ENCODE assay signal across 9 cellular contexts in the genomic region with DNA sequence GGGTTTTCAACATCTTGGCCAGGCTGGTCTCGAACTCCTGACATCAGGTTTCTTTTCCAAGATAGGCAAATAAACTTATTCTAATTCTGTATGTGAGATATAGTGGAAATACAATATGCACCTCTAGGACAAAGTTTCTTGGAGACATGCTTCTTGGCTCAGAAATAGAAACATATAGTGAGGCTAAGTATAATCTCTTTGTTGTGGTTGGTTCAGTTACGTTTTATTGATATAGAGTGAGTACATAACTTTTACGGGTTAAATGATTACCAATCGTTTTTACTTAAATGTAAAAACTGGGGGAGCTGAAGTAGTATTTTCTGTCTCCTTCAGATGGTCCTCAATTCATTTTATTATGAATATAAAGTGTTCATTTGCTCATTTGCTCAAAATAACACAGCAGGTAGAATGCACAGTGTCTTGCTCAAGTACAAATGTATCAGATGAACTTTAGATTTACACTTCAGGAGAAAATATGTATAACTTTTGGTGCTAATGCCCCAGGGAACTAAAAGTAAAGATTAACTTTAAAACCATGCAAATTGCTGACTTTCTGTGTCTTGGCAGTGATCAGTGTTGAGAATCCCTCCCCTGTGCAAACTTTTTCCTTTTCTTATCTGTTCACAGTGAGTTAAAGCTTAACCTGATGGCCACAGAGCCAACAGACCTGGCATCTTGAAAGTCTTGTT.
DNase-seq lines count a peak whose midpoint lies in the region; ATAC-seq lines count a peak whose summit lies in the region.
"Had no signal": no experiment of that assay in that cellular context is flagged by ENCODE, and none has a peak within 500 bp of the region (broad histone marks: within the 10 kb centered on the region; RNA-seq: fewer than 3 reads in every experiment).

No MANE protein-coding gene starts in this region.

- H3K4me3 Mint-ChIP-seq in natural killer cell treated with Interleukin-12 subunit alpha and Interleukin-12 subunit beta and Interleukin-15 and Interleukin-18, amount 100 ng/mL, for 72 hours, result no peak overlapping the region

- no peak overlapping the region for H3K27ac Mint-ChIP-seq in natural killer cell treated with Interleukin-12 subunit alpha and Interleukin-12 subunit beta and Interleukin-15 and Interleukin-18, amount 100 ng/mL, for 72 hours

- DNase-seq in OCI-M1 (lab: John Stamatoyannopoulos, UW), result peak; percentile 57
- DNase-seq in cortex of kidney (lab: John Stamatoyannopoulos, UW), result no peak
- no peak for DNase-seq in stimulated activated CD4-positive, alpha-beta T cell treated with anti-CD3 and anti-CD28 coated beads, Interleukin-15, amount 100 ng/mL, for 24 hours
- no peak for DNase-seq in natural killer cell treated with Interleukin-12 subunit alpha and Interleukin-12 subunit beta and Interleukin-15 and Interleukin-18, amount 100 ng/mL, for 72 hours (ENCODE audit: low spot score)
- no peak for DNase-seq in iPS-NIHi7 (ENCODE audit: extremely low spot score)
- DNase-seq: NCI-H1048 had no signal

- H3K4me3 ChIP-seq in GM08714 (ENCODE audit: low read length), result peak overlapping the region; percentile 85
- H3K4me3 ChIP-seq in mesodermal cell (ENCODE audit: extremely low read depth, insufficient read depth, low read length, poor library complexity, severe bottlenecking), result no peak overlapping the region

- ATAC-seq in GM21737 (IDR thresholded peaks at IDR 0.05; ENCODE audit: unreplicated experiment), result peak; percentile 64
- no peak for ATAC-seq in natural killer cell treated with Interleukin-12 subunit alpha and Interleukin-12 subunit beta and Interleukin-15 and Interleukin-18, amount 100 ng/mL, for 72 hours

- peaks cover 45 to 60% of the 10 kb centered on the region in 2 donors for H3K4me1 Mint-ChIP-seq in natural killer cell treated with Interleukin-12 subunit alpha and Interleukin-12 subunit beta and Interleukin-15 and Interleukin-18, amount 100 ng/mL, for 72 hours (ENCODE audit: low read depth in 2 of 2)

- no peaks in the 10 kb centered on the region for H3K9me3 Mint-ChIP-seq in natural killer cell treated with Interleukin-12 subunit alpha and Interleukin-12 subunit beta and Interleukin-15 and Interleukin-18, amount 100 ng/mL, for 72 hours

- H3K36me3 Mint-ChIP-seq in natural killer cell treated with Interleukin-12 subunit alpha and Interleukin-12 subunit beta and Interleukin-15 and Interleukin-18, amount 100 ng/mL, for 72 hours, result no peaks in the 10 kb centered on the region

- peak overlapping the region; percentile 92 for H3K27ac ChIP-seq in mesodermal cell (ENCODE audit: low read depth, low read length, severe bottlenecking)

- no peaks in the 10 kb centered on the region for H3K27me3 Mint-ChIP-seq in natural killer cell treated with Interleukin-12 subunit alpha and Interleukin-12 subunit beta and Interleukin-15 and Interleukin-18, amount 100 ng/mL, for 72 hours

- H3K9me3 ChIP-seq in mesodermal cell (ENCODE audit: control insufficient read depth, low read length), result no peaks in the 10 kb centered on the region

- H3K36me3 ChIP-seq in mesodermal cell (ENCODE audit: control insufficient read depth, insufficient read depth, low read length), result no peaks in the 10 kb centered on the region

- H3K4me1 ChIP-seq in mesodermal cell (ENCODE audit: control insufficient read depth, insufficient read depth, low read length, poor library complexity, severe bottlenecking), result peaks cover 56% of the 10 kb centered on the region

- 80% methylated on average over 2 of the region's 4 CpGs; no CpG with 5 or more reads in 1 of the 2 experiments for WGBS in mesodermal cell (ENCODE audit: insufficient coverage in 2 of 2), 2 experiments
